In the genomic region with DNA sequence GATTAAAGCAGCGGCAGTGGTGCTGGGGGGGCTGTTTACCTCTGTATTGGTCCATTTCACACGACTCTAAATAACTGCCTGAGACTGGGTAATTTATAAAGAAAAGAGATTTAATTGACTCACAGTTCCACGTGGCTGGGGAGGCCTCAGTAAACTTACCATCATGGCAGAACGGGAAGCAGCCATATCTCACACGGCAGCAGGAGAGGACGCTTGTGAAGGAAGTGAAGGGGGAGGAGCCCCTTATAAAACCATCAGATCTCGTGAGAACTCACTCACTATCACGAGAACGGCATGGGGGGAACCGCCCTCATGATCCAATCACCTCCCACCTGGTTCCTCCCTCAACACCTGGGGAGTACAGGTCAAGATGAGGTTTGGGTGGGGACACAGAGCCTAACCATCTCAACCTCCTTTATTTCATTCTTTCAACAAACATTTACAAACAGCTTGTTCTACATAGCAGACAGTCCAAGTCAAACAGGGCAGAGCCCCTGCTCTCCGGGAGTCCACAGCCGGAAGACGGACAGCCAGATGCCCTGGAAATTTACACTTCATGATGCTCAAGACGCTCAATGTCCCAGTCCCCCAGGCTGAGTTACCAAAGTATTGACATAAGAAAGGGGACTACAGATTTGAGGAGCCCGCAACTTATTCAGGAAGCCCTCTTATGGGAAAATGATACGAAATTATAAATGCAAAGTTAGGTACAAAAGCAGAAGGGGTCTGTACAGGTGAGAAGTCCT, we compare ENCODE assay signal across 9 cellular contexts. TPM values are rescaled to one million over a fixed set of nuclear protein-coding genes. Genes with fewer than 3 reads are reported as not detected.
DNase-seq lines count a peak whose midpoint lies in the region; ATAC-seq, FAIRE-seq and TF ChIP-seq lines count a peak whose summit lies in the region.
"Had no signal": no experiment of that assay in that cellular context is flagged by ENCODE, and none has a peak within 500 bp of the region (broad histone marks: within the 10 kb centered on the region; RNA-seq: fewer than 3 reads in every experiment).

No MANE protein-coding gene starts in this region.

- no peak overlapping the region for H3K4ac ChIP-seq in H1 (replicated peaks; ENCODE audit: insufficient read length, low read depth, low read length)

- H3K79me1 ChIP-seq in H1 (ENCODE audit: low read depth, low read length) = no peaks in the 10 kb centered on the region

- H4K8ac ChIP-seq in H1 (ENCODE audit: extremely low read depth, insufficient read depth, low read length) = no peak overlapping the region

- H3K14ac ChIP-seq in H1 (ENCODE audit: insufficient read length) = no peak overlapping the region

- no peak for ATAC-seq in left cardiac atrium

- H4K91ac ChIP-seq in H1 (replicated peaks; ENCODE audit: insufficient read length, low read length) = no peak overlapping the region

- intact Hi-C loops in OCI-LY7 (cut with micrococcal nuclease; ENCODE audit: unreplicated experiment) (loop anchor here (1.0 to 2.0 kb wide), 2 partner anchors 76 to 81 kb away; no protein-coding TSS in a partner anchor), left cardiac atrium (cut with DNase I) (no loop called here), cardiac septum (cut with DNase I) (no loop called here)

- H3K79me2 ChIP-seq in DOHH2 (ENCODE audit: control insufficient read depth, low read length) = peaks cover 39% of the 10 kb centered on the region
- no peaks in the 10 kb centered on the region for H3K79me2 ChIP-seq in OCI-LY7 (ENCODE audit: insufficient read depth, low read depth, low read length)
- H3K79me2 ChIP-seq in H1 (ENCODE audit: control insufficient read depth in 1 of 2, insufficient read depth in 2 of 2, low read length in 2 of 2) = no peaks in the 10 kb centered on the region

- no peaks in the 10 kb centered on the region for H3K23me2 ChIP-seq in H1 (ENCODE audit: low read depth, low read length)

- H3K4me3 ChIP-seq in DOHH2 (ENCODE audit: low read length) (peak overlapping the region; percentile 72), OCI-LY7 (ENCODE audit: low read depth, low read length, poor library complexity, severe bottlenecking) (peak overlapping the region; percentile 55), H1 (ENCODE audit: extremely low read depth in 1 of 4, insufficient read depth in 2 of 4, low read depth in 3 of 4, low read length in 4 of 4) (no peak overlapping the region), suprapubic skin (no peak overlapping the region)

- H3K27ac ChIP-seq in DOHH2 (ENCODE audit: low read depth, low read length) (no peak overlapping the region), OCI-LY7 (ENCODE audit: low read depth, low read length, poor library complexity, severe bottlenecking) (no peak overlapping the region), H1 (ENCODE audit: low read depth, low read length) (no peak overlapping the region), suprapubic skin (no peak overlapping the region), substantia nigra (ENCODE audit: low read depth, low read length, poor library complexity, severe bottlenecking) (no peak overlapping the region)
- H3K27ac ChIP-seq: neutrophil had no signal

- TF ChIP-seq RAD21 in H1 (IDR thresholded peaks at IDR 0.05 in 1 of 2, conservative IDR thresholded peaks at IDR 0.05 in 1 of 2; ENCODE audit: low read depth in 2 of 2, low read length in 2 of 2) = no peak

- H3K36me3 ChIP-seq in DOHH2 (ENCODE audit: control insufficient read depth, low read length) (peaks cover 9% of the 10 kb centered on the region; the same call in 1 of the 2 replicates), OCI-LY7 (ENCODE audit: insufficient read depth, low read length) (no peaks in the 10 kb centered on the region), H1 (ENCODE audit: control insufficient read depth in 2 of 4, insufficient read depth in 4 of 4, low read length in 3 of 4) (no peaks in the 10 kb centered on the region), suprapubic skin (no peaks in the 10 kb centered on the region)
- H3K36me3 ChIP-seq: neutrophil had no signal

- no TSS peak for BruUV-seq in OCI-LY7 (replicated peaks; lab: Mats Ljungman, UMichigan)

- TF ChIP-seq CTCF in DOHH2 (IDR thresholded peaks at IDR 0.05; ENCODE audit: low read depth, low read length, poor library complexity, severe bottlenecking) (no peak), OCI-LY7 (conservative IDR thresholded peaks at IDR 0.05; ENCODE audit: low read length) (no peak), H1 (IDR thresholded peaks at IDR 0.05; ENCODE audit: control extremely low read depth in 1 of 3, insufficient read depth in 1 of 3, low read depth in 1 of 3, low read length in 3 of 3) (no peak), suprapubic skin (IDR thresholded peaks at IDR 0.05) (no peak)

- H3K4me2 ChIP-seq in DOHH2 (ENCODE audit: low read length) = peak overlapping the region; percentile 55
- H3K4me2 ChIP-seq in OCI-LY7 (ENCODE audit: low read length) = peak overlapping the region; percentile 39
- H3K4me2 ChIP-seq in H1 (ENCODE audit: insufficient read depth in 1 of 2, low read depth in 2 of 2, low read length in 2 of 2) = no peak overlapping the region

- no peak overlapping the region for H4K5ac ChIP-seq in H1 (ENCODE audit: insufficient read length, low read depth, low read length)

- H2BK12ac ChIP-seq in H1 (ENCODE audit: low read depth, low read length) = no peak overlapping the region

- no peak overlapping the region for H3K23ac ChIP-seq in H1 (ENCODE audit: insufficient read length)

- CTCF ChIA-PET in OCI-LY7 (lab: Charles Lee; ENCODE audit: unreplicated experiment) (interaction anchor here (1.0 to 1.1 kb wide), 2 partner anchors 8 to 254 kb away, joined by 3 read pairs; no protein-coding TSS in a partner anchor), H1 (lab: Charles Lee; ENCODE audit: partially characterized antibody) (interaction anchor here (0.6 to 8.5 kb wide), 33 partner anchors 8 to 1177 kb away, joined by 3 to 87 read pairs (median 4); no protein-coding TSS in a partner anchor)

- H2BK5ac ChIP-seq in H1 (ENCODE audit: low read depth, low read length) = no peak overlapping the region

- no peaks in the 10 kb centered on the region for H4K20me1 ChIP-seq in DOHH2 (ENCODE audit: control insufficient read depth, insufficient read depth, low read depth, low read length)
- no peaks in the 10 kb centered on the region for H4K20me1 ChIP-seq in OCI-LY7 (ENCODE audit: insufficient read depth, low read length)
- H4K20me1 ChIP-seq in H1 (replicated peaks in 1 of 2; ENCODE audit: control insufficient read depth in 1 of 2, insufficient read depth in 2 of 2, low read length in 2 of 2) = no peaks in the 10 kb centered on the region

- H3K9ac ChIP-seq in H1 (replicated peaks in 1 of 4; ENCODE audit: extremely low read depth in 1 of 4, low read depth in 3 of 4, low read length in 3 of 4) = no peak overlapping the region

- H3K4me1 ChIP-seq in DOHH2 (ENCODE audit: control insufficient read depth, low read length) = peaks cover 31% of the 10 kb centered on the region
- H3K4me1 ChIP-seq in OCI-LY7 (ENCODE audit: insufficient read depth, low read length, poor library complexity, severe bottlenecking) = peaks cover 3% of the 10 kb centered on the region
- H3K4me1 ChIP-seq in H1 (replicated peaks in 1 of 4; ENCODE audit: control insufficient read depth in 3 of 4, insufficient read depth in 4 of 4, low read length in 3 of 4) = peaks cover 0 to 3% (median 2%) of the 10 kb centered on the region in 4 experiments; a peak in 2 of 7 replicates
- no peaks in the 10 kb centered on the region for H3K4me1 ChIP-seq in suprapubic skin

- H3K27me3 ChIP-seq in DOHH2 (ENCODE audit: control insufficient read depth, low read length) = peaks cover 12% of the 10 kb centered on the region
- no peaks in the 10 kb centered on the region; a peak in 1 of 7 replicates for H3K27me3 ChIP-seq in H1 (replicated peaks in 1 of 4; ENCODE audit: control insufficient read depth in 3 of 4, extremely low read depth in 1 of 4, insufficient read depth in 3 of 4, low read length in 3 of 4)
- peaks cover 19% of the 10 kb centered on the region for H3K27me3 ChIP-seq in suprapubic skin

- H2BK20ac ChIP-seq in H1 (ENCODE audit: low read length) = no peak overlapping the region

- TF ChIP-seq POLR2A in H1 (IDR thresholded peaks at IDR 0.05; ENCODE audit: control extremely low read depth in 1 of 2, low read depth in 2 of 2, low read length in 2 of 2) = no peak
- TF ChIP-seq POLR2A in suprapubic skin (IDR thresholded peaks at IDR 0.05) = no peak

- H3K18ac ChIP-seq in H1 (ENCODE audit: extremely low read depth, low read length) = no peak overlapping the region

- H3F3A ChIP-seq in DOHH2 (ENCODE audit: control insufficient read depth, insufficient read depth) = no peaks in the 10 kb centered on the region

- TF ChIP-seq EP300 in H1 (IDR thresholded peaks at IDR 0.05; ENCODE audit: borderline replicate concordance in 1 of 2, low read depth in 2 of 2, low read length in 2 of 2) (no peak), suprapubic skin (IDR thresholded peaks at IDR 0.05) (no peak)

- FAIRE-seq in H1 (lab: Jason Lieb, UNC) = no peak

- DNase-seq in HK-2 (ENCODE audit: unreplicated experiment) (peak; percentile 40), OCI-LY7 (ENCODE audit: low spot score) (peak; percentile 42), H1 (ENCODE audit: low read depth in 1 of 2, low spot score in 2 of 2) (no peak), left cardiac atrium (no peak), suprapubic skin (ENCODE audit: low spot score in 2 of 2) (no peak), substantia nigra (lab: John Stamatoyannopoulos, UW) (no peak), cardiac septum (ENCODE audit: low spot score) (no peak)

- H2AFZ ChIP-seq in OCI-LY7 (ENCODE audit: low read length) (peak overlapping the region; percentile 87; the same call in 1 of the 2 replicates), H1 (ENCODE audit: low read length) (no peak overlapping the region)

- no peak overlapping the region for H2BK15ac ChIP-seq in H1 (ENCODE audit: low read length)

- H3K56ac ChIP-seq in H1 (replicated peaks; ENCODE audit: insufficient read length, low read depth, low read length) = no peak overlapping the region

- no peaks in the 10 kb centered on the region for H3K9me3 ChIP-seq in DOHH2 (ENCODE audit: control insufficient read depth, insufficient read depth, low read length)
- no peaks in the 10 kb centered on the region for H3K9me3 ChIP-seq in OCI-LY7 (ENCODE audit: low read length)
- H3K9me3 ChIP-seq in H1 (ENCODE audit: insufficient read depth in 2 of 2, low read depth in 1 of 2, low read length in 1 of 2) = no peaks in the 10 kb centered on the region
- H3K9me3 ChIP-seq in suprapubic skin = no peaks in the 10 kb centered on the region
- H3K9me3 ChIP-seq: neutrophil had no signal

- H3K9me2 ChIP-seq in DOHH2 (replicated peaks; ENCODE audit: control insufficient read depth, low read length) (no peaks in the 10 kb centered on the region), OCI-LY7 (ENCODE audit: insufficient read depth, low read length) (no peaks in the 10 kb centered on the region)

- 78% methylated on average over 16 of the region's 16 CpGs; no CpG with 5 or more reads in 1 of the 2 experiments for WGBS in H1 (ENCODE audit: extremely low coverage in 1 of 2, insufficient coverage in 1 of 2, insufficient read length in 1 of 2, insufficient replicate concordance in 2 of 2, low coverage in 1 of 2, low lambda C conversion rate in 2 of 2, missing lambda C conversion rate in 1 of 2), 2 experiments
- 53% methylated on average over 16 of the region's 16 CpGs for WGBS in suprapubic skin

- no peak overlapping the region for H2AK5ac ChIP-seq in H1 (ENCODE audit: low read depth, low read length)

- POLR2A ChIA-PET in OCI-LY7 (lab: Charles Lee) = no interaction called here
- POLR2A ChIA-PET in H1 (lab: Charles Lee; ENCODE audit: partially characterized antibody) = interaction anchor here (0.6 to 1.1 kb wide), 2 partner anchors 26 to 1486 kb away, joined by 3 read pairs; partner anchors contain the start of gene HMGXB4

- H2BK120ac ChIP-seq in H1 (replicated peaks; ENCODE audit: low read depth, low read length) = no peak overlapping the region

RNA-seq across cellular contexts. Expression of gene HMGXB4, which starts 26.3 kb away (rescaled TPM):
- 25.0 and 25.2 TPM in 2 replicates for total RNA-seq in OCI-LY7 (2014; rRNA removed; shearing (Covaris generic))
- 46.9 and 50.2 TPM in 2 replicates for total RNA-seq in OCI-LY7 (2022)
- total RNA-seq in H1 (2021; fragmentation: NEBNext Ultra II Directional; extraction: Animal tissue kit (Norgen Biotek cat#: 25700)) = 38.3 and 41.3 TPM in 2 replicates
- 12.7 and 20.9 TPM in 2 replicates for polyA plus RNA-seq in H1 (2011; rRNA removed)
- polyA plus RNA-seq in H1 (2011; cell fraction: cytosol; rRNA removed) = 25.6 TPM
- 17.6 TPM for polyA plus RNA-seq in H1 (2011; cell fraction: nucleus; rRNA removed)
- 23.8 to 34.3 TPM (median 24.8 TPM) in 4 replicates for polyA plus RNA-seq in H1 (2012, experiment 1 of 2)
- polyA plus RNA-seq in H1 (2012, experiment 2 of 2) = 2.9 TPM
- 31.9 TPM for polyA plus RNA-seq in H1 (2013, experiment 1 of 2)
- polyA plus RNA-seq in H1 (2013, experiment 2 of 2) = 32.0 TPM
- polyA minus RNA-seq in H1 (2011; rRNA and poly(A)+ RNA removed) = 41.4 and 49.8 TPM in 2 replicates
- polyA minus RNA-seq in H1 (2011; cell fraction: cytosol; rRNA and poly(A)+ RNA removed) = 17.2 TPM
- polyA minus RNA-seq in H1 (2011; cell fraction: nucleus; rRNA and poly(A)+ RNA removed) = 74.6 TPM
- total RNA-seq in left cardiac atrium = 10 to 100 TPM in 1 of 2 donors, 1 to 10 TPM in 1; 8.8 to 10.3 TPM
- 10 to 100 TPM; 15.0 to 39.3 (median 20.3) TPM for total RNA-seq in suprapubic skin
- 10.7 TPM for total RNA-seq in cardiac septum

Comparison
In these comparisons a context has a peak if more than half of its experiments do, and no peak if none do; other contexts are left out.
1. H3K4me2 ChIP-seq: peak in DOHH2 (single experiment) and OCI-LY7 (single experiment); none in H1 (0 of 2).
2. H3K4me3 ChIP-seq: peak in DOHH2 (single experiment) and OCI-LY7 (single experiment); none in H1 (0 of 4) and suprapubic skin (single experiment).
3. DNase-seq: peak in HK-2 (single experiment) and OCI-LY7 (single experiment); none in H1 (0 of 2), left cardiac atrium (single experiment), suprapubic skin (0 of 2), substantia nigra (0 of 49) and cardiac septum (single experiment).